In the genomic region with DNA sequence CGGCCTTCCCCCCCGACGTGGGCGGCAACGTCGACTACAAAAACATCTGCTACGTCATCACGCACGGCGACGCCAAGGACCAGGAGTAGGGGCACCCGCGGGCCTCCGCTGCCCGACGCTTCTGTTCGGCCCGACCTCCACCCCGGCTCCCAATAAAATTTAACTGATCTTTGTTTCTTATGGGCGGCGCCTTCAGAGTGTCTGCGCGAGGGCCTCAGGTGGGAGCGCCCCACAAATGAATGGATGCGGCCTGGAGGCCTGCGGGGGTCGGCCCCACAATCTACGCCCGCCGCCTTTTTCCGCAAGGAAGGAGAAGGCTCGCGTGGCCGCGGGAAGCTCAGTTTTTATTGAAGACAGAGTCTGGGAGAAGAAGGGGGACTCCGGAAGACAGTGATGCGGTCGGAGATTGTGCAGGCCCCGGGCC, we compare ENCODE assay signal across 8 cellular contexts. TPM values are rescaled to one million over a fixed set of nuclear protein-coding genes. Genes with fewer than 3 reads are reported as not detected.
DNase-seq lines count a peak whose midpoint lies in the region; ATAC-seq and TF ChIP-seq lines count a peak whose summit lies in the region.

No MANE protein-coding gene starts in this region.

- TF ChIP-seq CTCF in coronary artery (IDR thresholded peaks at IDR 0.05), result no peak

- peaks cover 39% of the 10 kb centered on the region for H3K4me1 Mint-ChIP-seq in activated CD4-positive, alpha-beta T cell treated with anti-CD3 and anti-CD28 coated beads for 36 hours

- POLR2A ChIA-PET in activated CD4-positive, alpha-beta T cell treated with anti-CD3 and anti-CD28 coated beads for 36 hours (lab: Charles Lee), result interaction anchor here (0.6 to 0.7 kb wide), 4 partner anchors 9 to 323 kb away, joined by 3 to 4 read pairs (median 4); no protein-coding TSS in a partner anchor

- CTCF ChIA-PET in activated CD4-positive, alpha-beta T cell treated with anti-CD3 and anti-CD28 coated beads for 36 hours (lab: Charles Lee), result interaction anchor here (0.7 to 1.7 kb wide), 3 partner anchors 30 to 43 kb away, joined by 3 to 4 read pairs (median 3); partner anchors contain the start of gene ZNF771

- ATAC-seq in HG03196 (IDR thresholded peaks at IDR 0.05; ENCODE audit: unreplicated experiment) (peak; percentile 29), left lobe of liver (peak; percentile 42)
- peak; percentile 34 for ATAC-seq in activated CD4-positive, alpha-beta T cell treated with anti-CD3 and anti-CD28 coated beads for 36 hours

- intact Hi-C loops in activated CD4-positive, alpha-beta T cell treated with anti-CD3 and anti-CD28 coated beads for 36 hours (cut with DNase I, micrococcal nuclease), result loop anchor here (1.0 to 10.0 kb wide), 15 partner anchors 8 to 1553 kb away; partner anchors contain the start of genes TBC1D10B (in 2 of the 2), ALDOA (in 1 of the 2), ATXN2L (in 1 of the 2) and CD2BP2 (in 1 of the 2)

- H3K27ac Mint-ChIP-seq in activated CD4-positive, alpha-beta T cell treated with anti-CD3 and anti-CD28 coated beads for 36 hours, result peak overlapping the region; percentile 99

- no peaks in the 10 kb centered on the region for H3K27me3 Mint-ChIP-seq in activated CD4-positive, alpha-beta T cell treated with anti-CD3 and anti-CD28 coated beads for 36 hours

- H3K36me3 Mint-ChIP-seq in activated CD4-positive, alpha-beta T cell treated with anti-CD3 and anti-CD28 coated beads for 36 hours (ENCODE audit: low read depth), result peaks cover 30% of the 10 kb centered on the region

- peak overlapping the region; percentile 99 for H3K4me3 Mint-ChIP-seq in activated CD4-positive, alpha-beta T cell treated with anti-CD3 and anti-CD28 coated beads for 36 hours

- H3K9me3 Mint-ChIP-seq in activated CD4-positive, alpha-beta T cell treated with anti-CD3 and anti-CD28 coated beads for 36 hours (ENCODE audit: low read depth), result no peaks in the 10 kb centered on the region

- peak overlapping the region; percentile 85 for H3K4me3 ChIP-seq in coronary artery

- H3K27ac ChIP-seq in coronary artery, result peak overlapping the region; percentile 95 to 99

- DNase-seq in activated CD8-positive, alpha-beta memory T cell treated with anti-CD3 and anti-CD28 coated beads for 1 hour (ENCODE audit: extremely low read depth in 1 of 2, low read depth in 1 of 2), result peak; percentile 80 to 84
- DNase-seq in activated CD8-positive, alpha-beta memory T cell treated with anti-CD3 and anti-CD28 coated beads for 24 hours, result no peak
- peak; percentile 91 for DNase-seq in NCI-H345 treated with DMSO at 0.1 percent for 48 hours (lab: John Stamatoyannopoulos, UW; ENCODE audit: unreplicated experiment)
- DNase-seq in activated CD4-positive, alpha-beta T cell treated with anti-CD3 and anti-CD28 coated beads for 36 hours, result peak; percentile 92
- no peak for DNase-seq in coronary artery (ENCODE audit: low spot score)
- DNase-seq in left lobe of liver (ENCODE audit: low spot score), result peak; percentile 85
- peak; percentile 87 for DNase-seq in stimulated activated CD4-positive, alpha-beta T cell treated with anti-CD3 and anti-CD28 coated beads, Interleukin-1b, Interleukin-23, amount 100 ng/mL, for 48 hours

RNA-seq across cellular contexts. Expression of gene MYL11, which starts 3.2 kb away (rescaled TPM):
- total RNA-seq in activated CD4-positive, alpha-beta T cell treated with anti-CD3 and anti-CD28 coated beads for 36 hours, result 1 to 10 TPM in 1 of 2 experiments, under 1 TPM in 1; 0.69 to 1.6 TPM
- not detected for total RNA-seq in left lobe of liver

RNA-seq across cellular contexts. Expression of gene SEPTIN1, which starts 4.5 kb away (rescaled TPM):
- total RNA-seq in activated CD4-positive, alpha-beta T cell treated with anti-CD3 and anti-CD28 coated beads for 36 hours, result 100 to 1,000 TPM; 155 to 159 TPM
- 1.4 TPM for total RNA-seq in left lobe of liver

RNA-seq across cellular contexts. Expression of gene TBC1D10B, which starts 7.5 kb away (rescaled TPM):
- total RNA-seq in activated CD4-positive, alpha-beta T cell treated with anti-CD3 and anti-CD28 coated beads for 36 hours, result 10 to 100 TPM; 38.1 to 43.4 TPM
- total RNA-seq in left lobe of liver, result 14.1 TPM

RNA-seq across cellular contexts. Expression of gene ZNF48, which starts 17.4 kb away (rescaled TPM):
- 10 to 100 TPM; 10.6 to 11.0 TPM for total RNA-seq in activated CD4-positive, alpha-beta T cell treated with anti-CD3 and anti-CD28 coated beads for 36 hours
- 5.4 TPM for total RNA-seq in left lobe of liver

RNA-seq across cellular contexts. Expression of gene CD2BP2, which starts 22.7 kb away (rescaled TPM):
- 10 to 100 TPM; 42.3 to 51.8 TPM for total RNA-seq in activated CD4-positive, alpha-beta T cell treated with anti-CD3 and anti-CD28 coated beads for 36 hours
- 15.4 TPM for total RNA-seq in left lobe of liver

Comparison
In these comparisons a context has a peak if more than half of its experiments do, and no peak if none do; other contexts are left out.
1. DNase-seq: peak in activated CD8-positive, alpha-beta memory T cell treated with anti-CD3 and anti-CD28 coated beads for 1 hour (2 of 2), NCI-H345 treated with DMSO at 0.1 percent for 48 hours (single experiment), activated CD4-positive, alpha-beta T cell treated with anti-CD3 and anti-CD28 coated beads for 36 hours (single experiment), left lobe of liver (single experiment) and stimulated activated CD4-positive, alpha-beta T cell treated with anti-CD3 and anti-CD28 coated beads, Interleukin-1b, Interleukin-23, amount 100 ng/mL, for 48 hours (single experiment); none in activated CD8-positive, alpha-beta memory T cell treated with anti-CD3 and anti-CD28 coated beads for 24 hours (single experiment) and coronary artery (single experiment).
2. RNA of gene SEPTIN1, which starts 4.5 kb away (total RNA-seq): 155 to 159 TPM in activated CD4-positive, alpha-beta T cell treated with anti-CD3 and anti-CD28 coated beads for 36 hours; 1.4 TPM in left lobe of liver (single experiment); every median in the first group is over 10 times any median in the second.
3. Peak in every context shown above with its lines, with median percentiles within 50 percentile points of each other: ATAC-seq.